ENCODE assay signal across 19 cellular contexts in the genomic region with DNA sequence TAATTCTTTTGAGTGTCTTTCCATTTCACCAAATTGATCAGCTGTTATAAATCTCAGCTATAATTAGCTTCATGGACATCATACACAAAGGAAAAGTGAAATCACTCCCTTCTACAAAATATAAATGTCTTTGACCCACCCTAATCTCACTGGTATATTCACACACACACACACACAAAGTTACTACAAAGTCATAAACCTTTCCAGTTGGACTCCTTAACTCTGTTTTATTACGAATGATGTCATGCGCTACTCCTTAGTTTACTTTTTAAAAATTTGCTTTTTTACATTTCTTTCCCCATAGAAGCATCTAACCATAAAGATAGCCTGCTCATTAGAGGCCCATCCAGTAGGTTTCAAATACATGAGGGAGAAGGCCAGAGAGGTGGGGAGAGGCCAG.
DNase-seq lines count a peak whose midpoint lies in the region; ATAC-seq, FAIRE-seq and TF ChIP-seq lines count a peak whose summit lies in the region.
"Had no signal": no experiment of that assay in that cellular context is flagged by ENCODE, and none has a peak within 500 bp of the region (broad histone marks: within the 10 kb centered on the region; RNA-seq: fewer than 3 reads in every experiment).

No MANE protein-coding gene starts in this region.

- H2BK120ac ChIP-seq in H9 (ENCODE audit: low read depth, low read length, poor library complexity, severe bottlenecking) (peak overlapping the region; percentile 23), H1 (replicated peaks; ENCODE audit: low read depth, low read length) (no peak overlapping the region)

- H3K36me3 ChIP-seq in HUES48 (ENCODE audit: control insufficient read depth, insufficient read depth, low read length) (no peaks in the 10 kb centered on the region), H1 (ENCODE audit: control insufficient read depth in 2 of 4, insufficient read depth in 4 of 4, low read length in 3 of 4) (no peaks in the 10 kb centered on the region), Karpas-422 (ENCODE audit: insufficient read depth, low read length) (no peaks in the 10 kb centered on the region)

- peaks cover 6% of the 10 kb centered on the region; the same call in 1 of the 2 replicates for H3K4me1 ChIP-seq in H9 (ENCODE audit: insufficient read depth, low read length)
- peaks cover 25% of the 10 kb centered on the region for H3K4me1 ChIP-seq in HUES48 (ENCODE audit: control insufficient read depth, insufficient read depth, low read length)
- H3K4me1 ChIP-seq in H1 (replicated peaks in 1 of 4; ENCODE audit: control insufficient read depth in 3 of 4, insufficient read depth in 4 of 4, low read length in 3 of 4) = peaks cover 3 to 6% (median 5%) of the 10 kb centered on the region in 4 experiments; a peak in 4 of 7 replicates
- no peaks in the 10 kb centered on the region for H3K4me1 ChIP-seq in Karpas-422 (ENCODE audit: low read length)

- DNase-seq in H9 (no peak), H1 (ENCODE audit: low read depth in 1 of 2, low spot score in 2 of 2) (no peak), Karpas-422 (no peak)
- DNase-seq: C1 segment of cervical spinal cord; Calu3; CD4-positive, alpha-beta memory T cell; COR-L47; DMS53; DMS79 treated with DMSO at 0.1 percent for 48 hours; GF-D8; GOT3; H7; HFFc6 had no signal

- H2AFZ ChIP-seq in H9 (ENCODE audit: low read length) (no peak overlapping the region), H1 (ENCODE audit: low read length) (no peak overlapping the region), Karpas-422 (ENCODE audit: low read length) (no peak overlapping the region)

- no peak for FAIRE-seq in H1 (lab: Jason Lieb, UNC)
- FAIRE-seq: GM12891, GM18507 had no signal

- no peak for TF ChIP-seq RAD21 in H1 (IDR thresholded peaks at IDR 0.05 in 1 of 2, conservative IDR thresholded peaks at IDR 0.05 in 1 of 2; ENCODE audit: low read depth in 2 of 2, low read length in 2 of 2)

- H3K4ac ChIP-seq in H9 (ENCODE audit: low read depth, low read length) (no peak overlapping the region), H1 (replicated peaks; ENCODE audit: insufficient read length, low read depth, low read length) (no peak overlapping the region)

- H3K27ac ChIP-seq in H9 (ENCODE audit: insufficient read length, low read depth, low read length) (no peak overlapping the region), HUES48 (ENCODE audit: low read depth, low read length) (peak overlapping the region; percentile 82), H1 (ENCODE audit: low read depth, low read length) (no peak overlapping the region), Karpas-422 (ENCODE audit: low read length) (no peak overlapping the region)

- H3K79me2 ChIP-seq in H9 (ENCODE audit: insufficient read depth, low read length) (no peaks in the 10 kb centered on the region), H1 (ENCODE audit: control insufficient read depth in 1 of 2, insufficient read depth in 2 of 2, low read length in 2 of 2) (no peaks in the 10 kb centered on the region), Karpas-422 (ENCODE audit: low read length) (no peaks in the 10 kb centered on the region)

- no peaks in the 10 kb centered on the region for H3K36me3 Mint-ChIP-seq in H9 (ENCODE audit: insufficient read depth in 1 of 3, low read depth in 3 of 3)
- H3K36me3 Mint-ChIP-seq: CD4-positive, alpha-beta memory T cell had no signal

- H2BK15ac ChIP-seq in H9 (ENCODE audit: low read depth, low read length) = no peak overlapping the region
- no peak overlapping the region for H2BK15ac ChIP-seq in H1 (ENCODE audit: low read length)

- H2BK5ac ChIP-seq in H9 (ENCODE audit: insufficient read length, low read length) (no peak overlapping the region), H1 (ENCODE audit: low read depth, low read length) (no peak overlapping the region)

- no peak overlapping the region for H2AK5ac ChIP-seq in H9 (ENCODE audit: insufficient read length, low read length)
- H2AK5ac ChIP-seq in H1 (ENCODE audit: low read depth, low read length) = no peak overlapping the region

- H3K4me2 ChIP-seq in H9 (ENCODE audit: insufficient read depth, insufficient read length, low read length) = no peak overlapping the region
- no peak overlapping the region; a peak in 1 of 4 replicates for H3K4me2 ChIP-seq in H1 (ENCODE audit: insufficient read depth in 1 of 2, low read depth in 2 of 2, low read length in 2 of 2)
- H3K4me2 ChIP-seq in Karpas-422 (ENCODE audit: low read depth, low read length, poor library complexity, severe bottlenecking) = no peak overlapping the region

- H3K14ac ChIP-seq in H9 (ENCODE audit: insufficient read depth, low read length) = no peak overlapping the region
- H3K14ac ChIP-seq in H1 (ENCODE audit: insufficient read length) = no peak overlapping the region

- CTCF ChIA-PET in H1 (lab: Charles Lee; ENCODE audit: partially characterized antibody) = interaction anchor here (0.8 to 5.8 kb wide), 4 partner anchors 13 to 621 kb away, joined by 3 to 36 read pairs (median 4); no protein-coding TSS in a partner anchor

- H2BK12ac ChIP-seq in H9 (ENCODE audit: insufficient read length, low read depth, low read length) (no peak overlapping the region), H1 (ENCODE audit: low read depth, low read length) (no peak overlapping the region)

- no peak for TF ChIP-seq EP300 in H1 (IDR thresholded peaks at IDR 0.05; ENCODE audit: borderline replicate concordance in 1 of 2, low read depth in 2 of 2, low read length in 2 of 2)

- H3K79me1 ChIP-seq in H9 (ENCODE audit: insufficient read depth, low read depth, low read length, poor library complexity, severe bottlenecking) = no peaks in the 10 kb centered on the region
- H3K79me1 ChIP-seq in H1 (ENCODE audit: low read depth, low read length) = no peaks in the 10 kb centered on the region

- no peak for TF ChIP-seq CTCF in H9 (conservative IDR thresholded peaks at IDR 0.05)
- TF ChIP-seq CTCF in H1 (IDR thresholded peaks at IDR 0.05; ENCODE audit: control extremely low read depth in 1 of 3, insufficient read depth in 1 of 3, low read depth in 1 of 3, low read length in 3 of 3) = no peak

- H3K27ac Mint-ChIP-seq in H9 = peak overlapping the region in 2 of 3 experiments; percentile 82 to 99; a peak in 4 of 7 replicates
- H3K27ac Mint-ChIP-seq: CD4-positive, alpha-beta memory T cell; HFFc6 had no signal

- peaks cover 36 to 59% of the 10 kb centered on the region in 2 experiments for H3K4me1 Mint-ChIP-seq in H9
- H3K4me1 Mint-ChIP-seq: CD4-positive, alpha-beta memory T cell had no signal

- H3K23ac ChIP-seq in H9 (ENCODE audit: insufficient read length, low read depth, low read length) (no peak overlapping the region), H1 (ENCODE audit: insufficient read length) (no peak overlapping the region)

- no peak overlapping the region for H4K8ac ChIP-seq in H9 (replicated peaks; ENCODE audit: insufficient read length, low read depth, low read length)
- no peak overlapping the region for H4K8ac ChIP-seq in H1 (ENCODE audit: extremely low read depth, insufficient read depth, low read length)

- no peak overlapping the region for H4K5ac ChIP-seq in H9 (ENCODE audit: insufficient read length, low read depth, low read length)
- peak overlapping the region; percentile 17 for H4K5ac ChIP-seq in H1 (ENCODE audit: insufficient read length, low read depth, low read length)

- H4K20me1 ChIP-seq in H9 (ENCODE audit: control insufficient read depth, insufficient read depth, insufficient read length) (no peaks in the 10 kb centered on the region), H1 (replicated peaks in 1 of 2; ENCODE audit: control insufficient read depth in 1 of 2, insufficient read depth in 2 of 2, low read length in 2 of 2) (no peaks in the 10 kb centered on the region), Karpas-422 (ENCODE audit: insufficient read depth, low read depth, low read length) (no peaks in the 10 kb centered on the region)

- H3K56ac ChIP-seq in H9 (ENCODE audit: insufficient read length, low read depth, low read length) = no peak overlapping the region
- H3K56ac ChIP-seq in H1 (replicated peaks; ENCODE audit: insufficient read length, low read depth, low read length) = peak overlapping the region; percentile 60

- ATAC-seq in HG02642 (IDR thresholded peaks at IDR 0.05; ENCODE audit: poor library complexity, unreplicated experiment) (no peak), GM21390 (IDR thresholded peaks at IDR 0.05; ENCODE audit: unreplicated experiment) (no peak)
- ATAC-seq: HCT116 had no signal

- no peak overlapping the region for H3K4me3 ChIP-seq in HUES48 (ENCODE audit: low read depth, low read length)
- H3K4me3 ChIP-seq in H1 (ENCODE audit: extremely low read depth in 1 of 4, insufficient read depth in 2 of 4, low read depth in 3 of 4, low read length in 4 of 4) = no peak overlapping the region
- H3K4me3 ChIP-seq in Karpas-422 (ENCODE audit: low read length) = no peak overlapping the region

- H3K4me3 Mint-ChIP-seq in H9 = peak overlapping the region in 1 of 2 experiments; percentile 13; a peak in 1 of 5 replicates
- H3K4me3 Mint-ChIP-seq: CD4-positive, alpha-beta memory T cell; HFFc6 had no signal

- H2BK20ac ChIP-seq in H9 (ENCODE audit: low read depth, low read length, poor library complexity, severe bottlenecking) = no peak overlapping the region
- H2BK20ac ChIP-seq in H1 (ENCODE audit: low read length) = no peak overlapping the region

- WGBS in H9 (ENCODE audit: extremely low coverage, insufficient read length, low lambda C conversion rate) = no CpG with 5 or more reads among the region's 2 CpGs
- WGBS in H1 (ENCODE audit: extremely low coverage in 1 of 2, insufficient coverage in 1 of 2, insufficient read length in 1 of 2, insufficient replicate concordance in 2 of 2, low coverage in 1 of 2, low lambda C conversion rate in 2 of 2, missing lambda C conversion rate in 1 of 2), 2 experiments = 89% methylated on average over 2 of the region's 2 CpGs; no CpG with 5 or more reads in 1 of the 2 experiments

- H3K9me3 Mint-ChIP-seq in H9 = no peaks in the 10 kb centered on the region; a peak in 1 of 5 replicates

- POLR2A ChIA-PET in H1 (lab: Charles Lee; ENCODE audit: partially characterized antibody) = interaction anchor here (1.4 kb wide), 1 partner anchor 9 kb away, joined by 8 read pairs; no protein-coding TSS in a partner anchor

- H3T11ph ChIP-seq in H9 (ENCODE audit: low read length) = no peak overlapping the region

- H3K9me3 ChIP-seq in H9 (ENCODE audit: control insufficient read depth, low read depth, low read length) (no peaks in the 10 kb centered on the region), HUES48 (ENCODE audit: control insufficient read depth, insufficient read depth, low read length) (no peaks in the 10 kb centered on the region), H1 (ENCODE audit: insufficient read depth in 2 of 2, low read depth in 1 of 2, low read length in 1 of 2) (no peaks in the 10 kb centered on the region), Karpas-422 (ENCODE audit: low read length) (no peaks in the 10 kb centered on the region)

- H3K23me2 ChIP-seq in H9 (ENCODE audit: insufficient read length, low read depth, low read length, poor library complexity, severe bottlenecking) = no peaks in the 10 kb centered on the region
- no peaks in the 10 kb centered on the region for H3K23me2 ChIP-seq in H1 (ENCODE audit: low read depth, low read length)

- no peak for TF ChIP-seq POLR2A in H1 (IDR thresholded peaks at IDR 0.05; ENCODE audit: control extremely low read depth in 1 of 2, low read depth in 2 of 2, low read length in 2 of 2)

- no peaks in the 10 kb centered on the region for H3K9me2 ChIP-seq in Karpas-422 (replicated peaks; ENCODE audit: insufficient read depth, low read length)

- H4K91ac ChIP-seq in H9 (ENCODE audit: insufficient read length, low read depth, low read length) (no peak overlapping the region), H1 (replicated peaks; ENCODE audit: insufficient read length, low read length) (peak overlapping the region; percentile 58)

- H3K18ac ChIP-seq in H9 (ENCODE audit: insufficient read length, low read depth, low read length) (no peak overlapping the region), H1 (ENCODE audit: extremely low read depth, low read length) (no peak overlapping the region; the same call in 1 of the 2 replicates)

- H3K27me3 ChIP-seq in H9 (ENCODE audit: insufficient read depth, low read length) (no peaks in the 10 kb centered on the region), HUES48 (ENCODE audit: control insufficient read depth, insufficient read depth, low read length) (no peaks in the 10 kb centered on the region), H1 (replicated peaks in 1 of 4; ENCODE audit: control insufficient read depth in 3 of 4, extremely low read depth in 1 of 4, insufficient read depth in 3 of 4, low read length in 3 of 4) (no peaks in the 10 kb centered on the region), Karpas-422 (ENCODE audit: low read length) (no peaks in the 10 kb centered on the region)

- H3K9ac ChIP-seq in H9 (ENCODE audit: extremely low read depth, insufficient read length, low read length) (no peak overlapping the region), HUES48 (ENCODE audit: low read depth, low read length) (no peak overlapping the region), H1 (replicated peaks in 1 of 4; ENCODE audit: extremely low read depth in 1 of 4, low read depth in 3 of 4, low read length in 3 of 4) (no peak overlapping the region), Karpas-422 (ENCODE audit: low read length) (no peak overlapping the region)

- no peaks in the 10 kb centered on the region for H3K27me3 Mint-ChIP-seq in H9 (ENCODE audit: low read depth)
- H3K27me3 Mint-ChIP-seq: CD4-positive, alpha-beta memory T cell had no signal
